ENCODE assay signal across 17 cellular contexts in genomic region chr5:68440666-68441065, GRCh38.
"Had no signal": no experiment of that assay in that cellular context is flagged by ENCODE, and none has a peak within 500 bp of the region (broad histone marks: within the 10 kb centered on the region; RNA-seq: fewer than 3 reads in every experiment).

No MANE protein-coding gene starts in this region.

- H3K4me1 ChIP-seq: right lobe of liver, testis, upper lobe of right lung had no signal

- H3K27me3 ChIP-seq: heart right ventricle, ovary, right lobe of liver, testis, upper lobe of right lung had no signal

- FAIRE-seq: small intestine had no signal

- ATAC-seq: heart right ventricle, left ventricle myocardium superior, right lobe of liver, SK-N-SH treated with all-trans-retinoic acid at 6 μM for 48 hours, upper lobe of right lung, WTC11 had no signal

- H3K4me3 ChIP-seq: heart right ventricle, ovary, right lobe of liver, testis, upper lobe of right lung had no signal

- H3K9me3 ChIP-seq: heart right ventricle, ovary, right lobe of liver, testis, upper lobe of right lung had no signal

- DNase-seq: activated CD4-positive, alpha-beta T cell treated with anti-CD3 and anti-CD28 coated beads for 48 hours; aorta; cortex of kidney; heart right ventricle; kidney glomerular epithelial cell; left ventricle myocardium superior; ovary; right lobe of liver; small intestine; stimulated activated CD4-positive, alpha-beta T cell treated with anti-CD3 and anti-CD28 coated beads, Interleukin-15, amount 100 ng/mL, for 24 hours; stimulated activated CD4-positive, alpha-beta T cell treated with anti-CD3 and anti-CD28 coated beads, Interleukin-2, amount 100 ng/mL, for 48 hours; T-cell; testis; upper lobe of right lung had no signal

- H3K36me3 Mint-ChIP-seq: T-cell, WTC11 had no signal

- H3K4me3 Mint-ChIP-seq: T-cell, WTC11 had no signal

- H3K27ac ChIP-seq: heart right ventricle, ovary, right lobe of liver, testis, upper lobe of right lung had no signal

- H3K36me3 ChIP-seq: heart right ventricle, ovary, right lobe of liver, upper lobe of right lung had no signal

- H3K27ac Mint-ChIP-seq: T-cell, WTC11 had no signal

- H3K9me3 Mint-ChIP-seq: activated T-helper 2 cell treated with anti-CD3 and anti-CD28 coated beads, Interferon-gamma antibody, Interleukin-2, Interleukin-4, amounts not matched to agents 10 μg/mL and 5 μg/mL and 100 μg/mL, durations not matched to agents 14 hours and 24 hours and 36 hours; T-cell had no signal
